18 cellular contexts compared by ENCODE assay signal in the genomic region with DNA sequence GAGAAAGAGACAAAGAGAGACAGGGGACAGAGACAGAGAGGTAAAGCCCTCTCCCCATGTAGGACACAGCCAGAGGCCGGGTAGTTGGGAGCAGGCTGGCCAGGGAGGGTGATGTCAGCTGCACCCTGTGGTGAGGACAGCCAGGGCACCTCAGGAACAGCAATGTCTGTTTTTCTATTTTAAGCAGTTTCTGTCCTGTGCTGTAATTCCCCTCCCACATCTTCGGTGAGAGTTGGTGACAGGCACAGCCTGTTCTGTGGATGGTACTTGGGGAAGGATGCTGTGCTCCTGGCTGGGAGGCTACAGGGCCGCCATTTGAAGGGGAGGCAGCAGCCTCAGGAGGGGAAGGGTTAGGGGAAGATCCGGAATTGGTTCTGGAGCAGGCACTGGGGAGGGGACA.
DNase-seq lines count a peak whose midpoint lies in the region; ATAC-seq and TF ChIP-seq lines count a peak whose summit lies in the region.
"Had no signal": no experiment of that assay in that cellular context is flagged by ENCODE, and none has a peak within 500 bp of the region (broad histone marks: within the 10 kb centered on the region; RNA-seq: fewer than 3 reads in every experiment).

No MANE protein-coding gene starts in this region.

- H3K4me1 ChIP-seq in right cardiac atrium (ENCODE audit: control insufficient read depth, insufficient read depth, low read length) (no peaks in the 10 kb centered on the region), body of pancreas (no peaks in the 10 kb centered on the region)
- H3K4me1 ChIP-seq: uterus had no signal

- H3K36me3 ChIP-seq in body of pancreas (replicated peaks in 1 of 2; ENCODE audit: insufficient read depth in 1 of 2, low read depth in 2 of 2) = no peaks in the 10 kb centered on the region
- H3K36me3 ChIP-seq: uterus had no signal

- no peak overlapping the region for H3K4me3 ChIP-seq in right cardiac atrium (ENCODE audit: low read length)
- H3K4me3 ChIP-seq in body of pancreas = no peak overlapping the region
- H3K4me3 ChIP-seq: uterus had no signal

- H3K36me3 Mint-ChIP-seq in natural killer cell treated with Interleukin-12 subunit alpha and Interleukin-12 subunit beta and Interleukin-15 and Interleukin-18, amount 100 ng/mL, for 72 hours = peaks cover 6% of the 10 kb centered on the region
- H3K36me3 Mint-ChIP-seq in natural killer cell = no peaks in the 10 kb centered on the region
- H3K36me3 Mint-ChIP-seq in activated T-helper 17 cell treated with anti-CD3 and anti-CD28 coated beads, Interleukin-2, amount 50 U/mL, for 72 hours (ENCODE audit: low read depth) = no peaks in the 10 kb centered on the region

- DNase-seq in natural killer cell treated with Interleukin-12 subunit alpha and Interleukin-12 subunit beta and Interleukin-15 and Interleukin-18, amount 100 ng/mL, for 72 hours (ENCODE audit: low spot score) = peak; percentile 44
- DNase-seq in natural killer cell (no peak), right cardiac atrium (peak; percentile 39 to 76 (median 74)), body of pancreas (no peak), NCI-H510A treated with DMSO at 0.1 percent for 48 hours (lab: John Stamatoyannopoulos, UW) (no peak)
- DNase-seq: ACHN; activated CD4-positive, alpha-beta T cell treated with anti-CD3 and anti-CD28 coated beads for 4 hours; activated naive CD8-positive, alpha-beta T cell treated with anti-CD3 and anti-CD28 coated beads, Interleukin-2, amount 50 U/mL, for 24 hours; GF-D8; NCI-H1105 treated with DMSO at 0.1 percent for 48 hours; NCI-H446; retina; stimulated activated CD4-positive, alpha-beta T cell treated with anti-CD3 and anti-CD28 coated beads, Interleukin-2, amount 100 ng/mL, for 24 hours; stimulated activated CD8-positive, alpha-beta memory T cell treated with anti-CD3 and anti-CD28 coated beads, Interleukin-4, amount 100 ng/mL, for 48 hours; uterus had no signal

- no peak for TF ChIP-seq POLR2A in body of pancreas (IDR thresholded peaks at IDR 0.05)

- intact Hi-C loops in natural killer cell (cut with micrococcal nuclease) = no loop called here
- intact Hi-C loops in right cardiac atrium (cut with DNase I) = no loop called here
- intact Hi-C loops in body of pancreas (cut with DNase I) = no loop called here

- peaks cover 24 to 28% of the 10 kb centered on the region in 2 donors for H3K27me3 Mint-ChIP-seq in natural killer cell treated with Interleukin-12 subunit alpha and Interleukin-12 subunit beta and Interleukin-15 and Interleukin-18, amount 100 ng/mL, for 72 hours
- peaks cover 7 to 22% of the 10 kb centered on the region in 2 donors for H3K27me3 Mint-ChIP-seq in natural killer cell (ENCODE audit: low read depth in 2 of 2)
- peaks cover 8% of the 10 kb centered on the region for H3K27me3 Mint-ChIP-seq in activated T-helper 17 cell treated with anti-CD3 and anti-CD28 coated beads, Interleukin-2, amount 50 U/mL, for 72 hours
- H3K27me3 Mint-ChIP-seq: activated naive CD8-positive, alpha-beta T cell treated with anti-CD3 and anti-CD28 coated beads, Interleukin-2, amount 50 U/mL, for 24 hours had no signal

- H3K27me3 ChIP-seq in right cardiac atrium (ENCODE audit: control insufficient read depth, insufficient read depth) (no peaks in the 10 kb centered on the region), body of pancreas (peaks cover 0 to 8% of the 10 kb centered on the region in 2 donors)

- peak in 1 of 2 donors; percentile 7 for ATAC-seq in natural killer cell treated with Interleukin-12 subunit alpha and Interleukin-12 subunit beta and Interleukin-15 and Interleukin-18, amount 100 ng/mL, for 72 hours
- ATAC-seq in natural killer cell (no peak), right cardiac atrium (peak; percentile 80 to 85), GM18520 (IDR thresholded peaks at IDR 0.05; ENCODE audit: unreplicated experiment) (no peak), body of pancreas (no peak), HG03025 (IDR thresholded peaks at IDR 0.05; ENCODE audit: low FRiP score, unreplicated experiment) (no peak)
- ATAC-seq in activated T-helper 17 cell treated with anti-CD3 and anti-CD28 coated beads, Interleukin-2, amount 50 U/mL, for 72 hours (replicated peaks) = peak; percentile 32
- ATAC-seq: activated naive CD8-positive, alpha-beta T cell treated with anti-CD3 and anti-CD28 coated beads, Interleukin-2, amount 50 U/mL, for 24 hours had no signal

- no peak for TF ChIP-seq CTCF in natural killer cell (IDR thresholded peaks at IDR 0.05)
- TF ChIP-seq CTCF in body of pancreas (IDR thresholded peaks at IDR 0.05) = no peak

- peaks cover 6% of the 10 kb centered on the region for H3K9me3 Mint-ChIP-seq in natural killer cell treated with Interleukin-12 subunit alpha and Interleukin-12 subunit beta and Interleukin-15 and Interleukin-18, amount 100 ng/mL, for 72 hours
- H3K9me3 Mint-ChIP-seq in natural killer cell = peaks cover 4 to 6% of the 10 kb centered on the region in 2 donors
- peaks cover 6% of the 10 kb centered on the region for H3K9me3 Mint-ChIP-seq in activated T-helper 17 cell treated with anti-CD3 and anti-CD28 coated beads, Interleukin-2, amount 50 U/mL, for 72 hours

- H3K9me3 ChIP-seq in right cardiac atrium (ENCODE audit: control insufficient read depth, low read length) (no peaks in the 10 kb centered on the region), body of pancreas (peaks cover 0 to 7% (median 0%) of the 10 kb centered on the region in 3 donors)

- no peaks in the 10 kb centered on the region for H3K4me1 Mint-ChIP-seq in natural killer cell treated with Interleukin-12 subunit alpha and Interleukin-12 subunit beta and Interleukin-15 and Interleukin-18, amount 100 ng/mL, for 72 hours (ENCODE audit: low read depth in 2 of 2)
- no peaks in the 10 kb centered on the region for H3K4me1 Mint-ChIP-seq in natural killer cell
- no peaks in the 10 kb centered on the region for H3K4me1 Mint-ChIP-seq in activated T-helper 17 cell treated with anti-CD3 and anti-CD28 coated beads, Interleukin-2, amount 50 U/mL, for 72 hours
- H3K4me1 Mint-ChIP-seq: activated naive CD8-positive, alpha-beta T cell treated with anti-CD3 and anti-CD28 coated beads, Interleukin-2, amount 50 U/mL, for 24 hours had no signal

- no peak overlapping the region for H3K27ac Mint-ChIP-seq in natural killer cell treated with Interleukin-12 subunit alpha and Interleukin-12 subunit beta and Interleukin-15 and Interleukin-18, amount 100 ng/mL, for 72 hours
- H3K27ac Mint-ChIP-seq in natural killer cell = no peak overlapping the region
- H3K27ac Mint-ChIP-seq in activated T-helper 17 cell treated with anti-CD3 and anti-CD28 coated beads, Interleukin-2, amount 50 U/mL, for 72 hours = peak overlapping the region; percentile 16
- H3K27ac Mint-ChIP-seq: activated naive CD8-positive, alpha-beta T cell treated with anti-CD3 and anti-CD28 coated beads, Interleukin-2, amount 50 U/mL, for 24 hours had no signal

- H3K4me3 Mint-ChIP-seq in natural killer cell treated with Interleukin-12 subunit alpha and Interleukin-12 subunit beta and Interleukin-15 and Interleukin-18, amount 100 ng/mL, for 72 hours = no peak overlapping the region
- H3K4me3 Mint-ChIP-seq in natural killer cell = no peak overlapping the region
- no peak overlapping the region for H3K4me3 Mint-ChIP-seq in activated T-helper 17 cell treated with anti-CD3 and anti-CD28 coated beads, Interleukin-2, amount 50 U/mL, for 72 hours
- H3K4me3 Mint-ChIP-seq: activated naive CD8-positive, alpha-beta T cell treated with anti-CD3 and anti-CD28 coated beads, Interleukin-2, amount 50 U/mL, for 24 hours had no signal

- WGBS in right cardiac atrium = 34% methylated on average over 4 of the region's 4 CpGs
- 45 to 47% methylated on average over 4 of the region's 4 CpGs for WGBS in body of pancreas, 2 donors

- H3K27ac ChIP-seq in right cardiac atrium (ENCODE audit: low read length) (peak overlapping the region; percentile 20), body of pancreas (no peak overlapping the region)
- H3K27ac ChIP-seq: uterus had no signal

Comparison
In these comparisons a context has a peak if more than half of its experiments do, and no peak if none do; other contexts are left out.
1. DNase-seq: peak in natural killer cell treated with Interleukin-12 subunit alpha and Interleukin-12 subunit beta and Interleukin-15 and Interleukin-18, amount 100 ng/mL, for 72 hours (single experiment) and right cardiac atrium (3 of 3); none in natural killer cell (single experiment), body of pancreas (0 of 4) and NCI-H510A treated with DMSO at 0.1 percent for 48 hours (single experiment).
2. ATAC-seq: peak in activated T-helper 17 cell treated with anti-CD3 and anti-CD28 coated beads, Interleukin-2, amount 50 U/mL, for 72 hours (single experiment) and right cardiac atrium (2 of 2); none in natural killer cell (0 of 3), GM18520 (single experiment), body of pancreas (single experiment) and HG03025 (single experiment).